In genomic region chr1:156926175-156926574, GRCh38 we compare ENCODE assay signal across 8 cellular contexts. TPM values are rescaled to one million over a fixed set of nuclear protein-coding genes. Genes with fewer than 3 reads are reported as not detected.
A peak's percentile ranks its signal among the peaks of the same experiment; 100 is the strongest.
DNase-seq lines count a peak whose midpoint lies in the region; ATAC-seq and TF ChIP-seq lines count a peak whose summit lies in the region.

No MANE protein-coding gene starts in this region.

- peak; percentile 25 to 65 (median 42) for DNase-seq in stimulated activated CD4-positive, alpha-beta T cell treated with anti-CD3 and anti-CD28 coated beads, Interleukin-12 subunit alpha, Interleukin-12 subunit beta, amount 100 ng/mL, for 48 hours (ENCODE audit: low read depth in 2 of 3, low spot score in 1 of 3)
- DNase-seq in stimulated activated CD4-positive, alpha-beta T cell treated with anti-CD3 and anti-CD28 coated beads, Interleukin-12 subunit alpha, Interleukin-12 subunit beta, amount 100 ng/mL, for 4 hours = no peak
- DNase-seq in RPMI8226 (peak; percentile 100), fibroblast of peridontal ligament (ENCODE audit: extremely low read depth) (peak; percentile 27), testis (peak; percentile 79), NCI-H526 (lab: John Stamatoyannopoulos, UW) (no peak), NOMO-1 treated with dmso at 0.1 percent for 144 hours (lab: John Stamatoyannopoulos, UW; ENCODE audit: unreplicated experiment) (no peak)

- H3K4me1 ChIP-seq in testis = peaks cover 13% of the 10 kb centered on the region

- no peak overlapping the region for H3K4me3 ChIP-seq in testis

- no peak for TF ChIP-seq POLR2A in testis (IDR thresholded peaks at IDR 0.05)

- no peak overlapping the region for H3K27ac ChIP-seq in testis

- intact Hi-C loops in testis (cut with DNase I; ENCODE audit: low total_unique reads) = no loop called here

- WGBS in testis, 2 donors = 55 to 64% methylated on average over 3 of the region's 3 CpGs

- no peaks in the 10 kb centered on the region for H3K9me3 ChIP-seq in testis

- H3K36me3 ChIP-seq in testis (ENCODE audit: low read depth, missing control alignments) = no peaks in the 10 kb centered on the region

- H3K27me3 ChIP-seq in testis = no peaks in the 10 kb centered on the region

- no peak for TF ChIP-seq CTCF in testis (IDR thresholded peaks at IDR 0.05)

- ATAC-seq in GM18909 (IDR thresholded peaks at IDR 0.05; ENCODE audit: poor library complexity, unreplicated experiment) = no peak

RNA-seq across cellular contexts. Expression of gene LRRC71, which starts 5.7 kb away (rescaled TPM):
- total RNA-seq in testis = 10 to 100 TPM; 17.5 to 23.1 TPM
- polyA plus RNA-seq in testis (ENCODE audit: insufficient read depth, low read depth, low replicate concordance) = 49.2 TPM

RNA-seq across cellular contexts. Expression of gene PEAR1, which starts 32.7 kb away (rescaled TPM):
- total RNA-seq in testis = 10 to 100 TPM; 13.8 TPM
- polyA plus RNA-seq in testis (ENCODE audit: insufficient read depth, low read depth, low replicate concordance) = 10.5 TPM

Comparison
In these comparisons a context has a peak if more than half of its experiments do, and no peak if none do; other contexts are left out.
1. DNase-seq: peak in stimulated activated CD4-positive, alpha-beta T cell treated with anti-CD3 and anti-CD28 coated beads, Interleukin-12 subunit alpha, Interleukin-12 subunit beta, amount 100 ng/mL, for 48 hours (3 of 3), RPMI8226 (single experiment), fibroblast of peridontal ligament (single experiment) and testis (single experiment); none in stimulated activated CD4-positive, alpha-beta T cell treated with anti-CD3 and anti-CD28 coated beads, Interleukin-12 subunit alpha, Interleukin-12 subunit beta, amount 100 ng/mL, for 4 hours (single experiment), NCI-H526 (0 of 2) and NOMO-1 treated with dmso at 0.1 percent for 144 hours (single experiment).